In genomic region chr1:67376381-67376780, GRCh38 we compare ENCODE assay signal across 12 cellular contexts. TPM values are rescaled to one million over a fixed set of nuclear protein-coding genes. Genes with fewer than 3 reads are reported as not detected.
DNase-seq lines count a peak whose midpoint lies in the region; ATAC-seq and TF ChIP-seq lines count a peak whose summit lies in the region.
"Had no signal": no experiment of that assay in that cellular context is flagged by ENCODE, and none has a peak within 500 bp of the region (broad histone marks: within the 10 kb centered on the region; RNA-seq: fewer than 3 reads in every experiment).

No MANE protein-coding gene starts in this region.

- no peaks in the 10 kb centered on the region for H3K27me3 ChIP-seq in heart right ventricle
- no peaks in the 10 kb centered on the region for H3K27me3 ChIP-seq in Karpas-422 (ENCODE audit: low read length)
- H3K27me3 ChIP-seq: testis had no signal

- no peak overlapping the region for H3K27ac ChIP-seq in heart right ventricle
- H3K27ac ChIP-seq in Karpas-422 (ENCODE audit: low read length): no peak overlapping the region
- H3K27ac ChIP-seq: testis had no signal

- H3K9me3 ChIP-seq in heart right ventricle (peaks cover 0 to 4% (median 0%) of the 10 kb centered on the region in 11 donors), Karpas-422 (ENCODE audit: low read length) (no peaks in the 10 kb centered on the region)
- H3K9me3 ChIP-seq: testis had no signal

- no peak overlapping the region for H3K9ac ChIP-seq in Karpas-422 (ENCODE audit: low read length)

- H3K9me2 ChIP-seq in Karpas-422 (replicated peaks; ENCODE audit: insufficient read depth, low read length): no peaks in the 10 kb centered on the region

- ATAC-seq in heart right ventricle: no peak
- ATAC-seq: left cardiac atrium had no signal

- intact Hi-C loops in heart right ventricle (cut with DNase I): no loop called here

- H3K4me2 ChIP-seq in Karpas-422 (ENCODE audit: low read depth, low read length, poor library complexity, severe bottlenecking): no peak overlapping the region

- H3K4me3 ChIP-seq in heart right ventricle: no peak overlapping the region
- H3K4me3 ChIP-seq in Karpas-422 (ENCODE audit: low read length): no peak overlapping the region
- H3K4me3 ChIP-seq: testis had no signal

- DNase-seq in COLO829 (ENCODE audit: low spot score) (peak; percentile 72), DMS53 treated with DMSO at 0.1 percent for 48 hours (lab: John Stamatoyannopoulos, UW; ENCODE audit: unreplicated experiment) (peak; percentile 59), RPMI7951 (ENCODE audit: low read depth) (peak; percentile 10), foreskin melanocyte (peak; percentile 89), heart right ventricle (no peak), Karpas-422 (no peak), COR-L47 (lab: John Stamatoyannopoulos, UW) (no peak)
- DNase-seq: anterior cingulate cortex, left cardiac atrium, NCI-H2227 treated with DMSO at 0.1 percent for 48 hours, retina, testis had no signal

- whole genome bisulfite sequencing in heart right ventricle, 2 donors: 33 to 46% methylated on average over 3 of the region's 3 CpGs

- peaks cover 0 to 3% (median 0%) of the 10 kb centered on the region in 9 donors for H3K4me1 ChIP-seq in heart right ventricle
- no peaks in the 10 kb centered on the region for H3K4me1 ChIP-seq in Karpas-422 (ENCODE audit: low read length)
- H3K4me1 ChIP-seq: testis had no signal

- no peaks in the 10 kb centered on the region for H4K20me1 ChIP-seq in Karpas-422 (ENCODE audit: insufficient read depth, low read depth, low read length)

- H3K36me3 ChIP-seq in heart right ventricle (no peaks in the 10 kb centered on the region), Karpas-422 (ENCODE audit: insufficient read depth, low read length) (peaks cover 31% of the 10 kb centered on the region; the same call in 1 of the 2 replicates)

- no peak for TF ChIP-seq CTCF in heart right ventricle (IDR thresholded peaks at IDR 0.05)

- H3K79me2 ChIP-seq in Karpas-422 (ENCODE audit: low read length): 0 out of 2 replicates have a peak, but pooled peaks cover 3% of the 10 kb centered on the region

- no peak overlapping the region for H2AFZ ChIP-seq in Karpas-422 (ENCODE audit: low read length)

RNA-seq across cellular contexts. Expression of gene SERBP1, which starts 53.8 kb away (rescaled TPM):
- total RNA-seq in RPMI7951 (2014; rRNA removed; shearing (Covaris generic)): 246 and 260 TPM in 2 replicates
- total RNA-seq in heart right ventricle: 100 to 1,000 TPM; 121 to 153 (median 142) TPM
- 100 to 1,000 TPM in 1 of 2 donors, 10 to 100 TPM in 1; 58.3 to 121 TPM for polyA plus RNA-seq in heart right ventricle
- total RNA-seq in Karpas-422 (2014; rRNA removed; shearing (Covaris generic); ENCODE audit: low replicate concordance): 156 and 291 TPM in 2 replicates

Comparison
In these comparisons a context has a peak if more than half of its experiments do, and no peak if none do; other contexts are left out.
1. DNase-seq: peak in COLO829 (single experiment), DMS53 treated with DMSO at 0.1 percent for 48 hours (single experiment), RPMI7951 (single experiment) and foreskin melanocyte (single experiment); none in heart right ventricle (0 of 2), Karpas-422 (single experiment) and COR-L47 (single experiment).